In genomic region chr14:39431416-39432178, GRCh38 we compare ENCODE assay signal across 1 cellular context.
TF ChIP-seq lines count a peak whose summit lies in the region.

No MANE protein-coding gene starts in this region.

TF ChIP-seq in HepG2, 621 proteins besides CTCF, POLR2A, EP300 and RAD21 (continued from another document and continues in another):
- TF ChIP-seq, protein P1, sequence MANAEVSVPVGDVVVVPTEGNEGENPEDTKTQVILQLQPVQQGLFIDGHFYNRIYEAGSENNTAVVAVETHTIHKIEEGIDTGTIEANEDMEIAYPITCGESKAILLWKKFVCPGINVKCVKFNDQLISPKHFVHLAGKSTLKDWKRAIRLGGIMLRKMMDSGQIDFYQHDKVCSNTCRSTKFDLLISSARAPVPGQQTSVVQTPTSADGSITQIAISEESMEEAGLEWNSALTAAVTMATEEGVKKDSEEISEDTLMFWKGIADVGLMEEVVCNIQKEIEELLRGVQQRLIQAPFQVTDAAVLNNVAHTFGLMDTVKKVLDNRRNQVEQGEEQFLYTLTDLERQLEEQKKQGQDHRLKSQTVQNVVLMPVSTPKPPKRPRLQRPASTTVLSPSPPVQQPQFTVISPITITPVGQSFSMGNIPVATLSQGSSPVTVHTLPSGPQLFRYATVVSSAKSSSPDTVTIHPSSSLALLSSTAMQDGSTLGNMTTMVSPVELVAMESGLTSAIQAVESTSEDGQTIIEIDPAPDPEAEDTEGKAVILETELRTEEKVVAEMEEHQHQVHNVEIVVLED (CRISPR knock-in tag; IDR thresholded peaks at IDR 0.05; ENCODE audit: borderline replicate concordance): no peak
- TF ChIP-seq THAP7 (CRISPR knock-in tag; IDR thresholded peaks at IDR 0.05) (no peak; the same call in 1 of the 2 replicates), PTBP1 (IDR thresholded peaks at IDR 0.05; ENCODE audit: low read depth, low read length, poor library complexity, severe bottlenecking) (peak; percentile 76), MIXL1 (CRISPR knock-in tag; IDR thresholded peaks at IDR 0.05) (0 out of 2 replicates have a peak, but pooled peaks have one; percentile 15), CREM (IDR thresholded peaks at IDR 0.05) (no peak), CREM (CRISPR knock-in tag; IDR thresholded peaks at IDR 0.05) (no peak), ZNF572 (CRISPR knock-in tag; IDR thresholded peaks at IDR 0.05) (no peak; the same call in 1 of the 2 replicates), RORA (CRISPR knock-in tag; IDR thresholded peaks at IDR 0.05) (no peak), NR1H2 (CRISPR knock-in tag; IDR thresholded peaks at IDR 0.05; ENCODE audit: borderline replicate concordance, low read depth) (peak; percentile 96), ZNF768 (CRISPR knock-in tag; IDR thresholded peaks at IDR 0.05) (peak; percentile 65), ZBTB34 (CRISPR knock-in tag; IDR thresholded peaks at IDR 0.05) (0 out of 2 replicates have a peak, but pooled peaks have one; percentile 25), NFYC (CRISPR knock-in tag; IDR thresholded peaks at IDR 0.05) (no peak), ZNF446 (CRISPR knock-in tag; IDR thresholded peaks at IDR 0.05) (no peak), HNF4G (IDR thresholded peaks at IDR 0.05; ENCODE audit: borderline replicate concordance, low read depth, low read length) (no peak), HNF4G (CRISPR knock-in tag; IDR thresholded peaks at IDR 0.05; ENCODE audit: borderline replicate concordance, low read depth) (peak; percentile 37; the same call in 1 of the 2 replicates), EED (CRISPR knock-in tag; IDR thresholded peaks at IDR 0.05) (no peak), HNRNPUL1 (IDR thresholded peaks at IDR 0.05; ENCODE audit: low read depth, low read length) (no peak), CCDC6 (CRISPR knock-in tag; IDR thresholded peaks at IDR 0.05) (peak; percentile 94), ZNF343 (CRISPR knock-in tag; IDR thresholded peaks at IDR 0.05) (no peak), FOXO1 (CRISPR knock-in tag; IDR thresholded peaks at IDR 0.05) (peak; percentile 76), REXO4 (CRISPR knock-in tag; IDR thresholded peaks at IDR 0.05; ENCODE audit: borderline replicate concordance) (no peak), TBL1XR1 (IDR thresholded peaks at IDR 0.05; ENCODE audit: borderline replicate concordance, low read length, partially characterized antibody) (no peak), ZZZ3 (CRISPR knock-in tag; IDR thresholded peaks at IDR 0.05; ENCODE audit: borderline replicate concordance) (peak; percentile 23; the same call in 1 of the 2 replicates), TBP (CRISPR knock-in tag; IDR thresholded peaks at IDR 0.05) (no peak), SMC3 (IDR thresholded peaks at IDR 0.05; ENCODE audit: low read length) (no peak), STAT5B (CRISPR knock-in tag; IDR thresholded peaks at IDR 0.05) (no peak), HMG20B (CRISPR knock-in tag; conservative IDR thresholded peaks at IDR 0.05) (0 out of 2 replicates have a peak, but pooled peaks have one; percentile 19), ZMAT3 (CRISPR knock-in tag; conservative IDR thresholded peaks at IDR 0.05) (peak; percentile 2; the same call in 1 of the 2 replicates), NCOR1 (IDR thresholded peaks at IDR 0.05; ENCODE audit: borderline replicate concordance, low read length) (no peak), ZNF513 (CRISPR knock-in tag; conservative IDR thresholded peaks at IDR 0.05) (no peak), HMGA1 (CRISPR knock-in tag; conservative IDR thresholded peaks at IDR 0.05) (no peak; the same call in 1 of the 2 replicates), REPIN1 (CRISPR knock-in tag; IDR thresholded peaks at IDR 0.05; ENCODE audit: borderline replicate concordance, low read depth) (no peak), MAFG (CRISPR knock-in tag; IDR thresholded peaks at IDR 0.05) (no peak), TRIM22 (IDR thresholded peaks at IDR 0.05) (no peak), ELF4 (CRISPR knock-in tag; IDR thresholded peaks at IDR 0.05; ENCODE audit: borderline replicate concordance) (no peak), FIP1L1 (IDR thresholded peaks at IDR 0.05; ENCODE audit: borderline replicate concordance, insufficient read depth, low read depth, low read length) (peak; percentile 85), SRY (CRISPR knock-in tag; IDR thresholded peaks at IDR 0.05) (peak; percentile 78; the same call in 1 of the 2 replicates), RBM39 (IDR thresholded peaks at IDR 0.05; ENCODE audit: low read depth, low read length, poor library complexity, severe bottlenecking) (peak; percentile 0), ZSCAN30 (CRISPR knock-in tag; IDR thresholded peaks at IDR 0.05) (no peak), ZNF10 (CRISPR knock-in tag; IDR thresholded peaks at IDR 0.05; ENCODE audit: borderline replicate concordance, low read depth) (peak; percentile 80; the same call in 1 of the 2 replicates), SNRNP70 (IDR thresholded peaks at IDR 0.05; ENCODE audit: low read depth, low read length) (no peak), ZNF484 (CRISPR knock-in tag; IDR thresholded peaks at IDR 0.05; ENCODE audit: borderline replicate concordance, low read depth) (0 out of 2 replicates have a peak, but pooled peaks have one; percentile 60), ATF1 (CRISPR knock-in tag; IDR thresholded peaks at IDR 0.05) (no peak), EHMT2 (IDR thresholded peaks at IDR 0.05; ENCODE audit: borderline replicate concordance, low read depth, low read length) (no peak), ZNF30 (CRISPR knock-in tag; IDR thresholded peaks at IDR 0.05) (no peak), HDAC2 (CRISPR knock-in tag; IDR thresholded peaks at IDR 0.05) (no peak; the same call in 1 of the 2 replicates), ZNF337 (CRISPR knock-in tag; IDR thresholded peaks at IDR 0.05; ENCODE audit: borderline replicate concordance, low read depth) (no peak), ZMYM2 (CRISPR knock-in tag; IDR thresholded peaks at IDR 0.05) (no peak), CHCHD3 (CRISPR knock-in tag; IDR thresholded peaks at IDR 0.05) (no peak), DNMT1 (CRISPR knock-in tag; IDR thresholded peaks at IDR 0.05) (peak; percentile 90; the same call in 1 of the 2 replicates), SPEN (CRISPR knock-in tag; IDR thresholded peaks at IDR 0.05; ENCODE audit: low read depth) (no peak; the same call in 1 of the 2 replicates), ZNF749 (CRISPR knock-in tag; IDR thresholded peaks at IDR 0.05; ENCODE audit: borderline replicate concordance) (0 out of 2 replicates have a peak, but pooled peaks have one; percentile 12), ZNF362 (CRISPR knock-in tag; IDR thresholded peaks at IDR 0.05; ENCODE audit: borderline replicate concordance) (peak; percentile 41), NR2F6 (IDR thresholded peaks at IDR 0.05) (no peak), NR2F6 (CRISPR knock-in tag; IDR thresholded peaks at IDR 0.05) (no peak), PAX8 (CRISPR knock-in tag; IDR thresholded peaks at IDR 0.05; ENCODE audit: borderline replicate concordance) (no peak), SETDB1 (CRISPR knock-in tag; IDR thresholded peaks at IDR 0.05; ENCODE audit: borderline replicate concordance) (no peak), SMARCE1 (IDR thresholded peaks at IDR 0.05; ENCODE audit: borderline replicate concordance) (no peak; the same call in none of the 2 replicates)
- TF ChIP-seq, protein P2, sequence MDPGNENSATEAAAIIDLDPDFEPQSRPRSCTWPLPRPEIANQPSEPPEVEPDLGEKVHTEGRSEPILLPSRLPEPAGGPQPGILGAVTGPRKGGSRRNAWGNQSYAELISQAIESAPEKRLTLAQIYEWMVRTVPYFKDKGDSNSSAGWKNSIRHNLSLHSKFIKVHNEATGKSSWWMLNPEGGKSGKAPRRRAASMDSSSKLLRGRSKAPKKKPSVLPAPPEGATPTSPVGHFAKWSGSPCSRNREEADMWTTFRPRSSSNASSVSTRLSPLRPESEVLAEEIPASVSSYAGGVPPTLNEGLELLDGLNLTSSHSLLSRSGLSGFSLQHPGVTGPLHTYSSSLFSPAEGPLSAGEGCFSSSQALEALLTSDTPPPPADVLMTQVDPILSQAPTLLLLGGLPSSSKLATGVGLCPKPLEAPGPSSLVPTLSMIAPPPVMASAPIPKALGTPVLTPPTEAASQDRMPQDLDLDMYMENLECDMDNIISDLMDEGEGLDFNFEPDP (CRISPR knock-in tag; conservative IDR thresholded peaks at IDR 0.05): no peak
- TF ChIP-seq, protein P3, sequence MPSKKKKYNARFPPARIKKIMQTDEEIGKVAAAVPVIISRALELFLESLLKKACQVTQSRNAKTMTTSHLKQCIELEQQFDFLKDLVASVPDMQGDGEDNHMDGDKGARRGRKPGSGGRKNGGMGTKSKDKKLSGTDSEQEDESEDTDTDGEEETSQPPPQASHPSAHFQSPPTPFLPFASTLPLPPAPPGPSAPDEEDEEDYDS (CRISPR knock-in tag; IDR thresholded peaks at IDR 0.05): peak; percentile 18; the same call in 1 of the 2 replicates
- TF ChIP-seq, protein P4, sequence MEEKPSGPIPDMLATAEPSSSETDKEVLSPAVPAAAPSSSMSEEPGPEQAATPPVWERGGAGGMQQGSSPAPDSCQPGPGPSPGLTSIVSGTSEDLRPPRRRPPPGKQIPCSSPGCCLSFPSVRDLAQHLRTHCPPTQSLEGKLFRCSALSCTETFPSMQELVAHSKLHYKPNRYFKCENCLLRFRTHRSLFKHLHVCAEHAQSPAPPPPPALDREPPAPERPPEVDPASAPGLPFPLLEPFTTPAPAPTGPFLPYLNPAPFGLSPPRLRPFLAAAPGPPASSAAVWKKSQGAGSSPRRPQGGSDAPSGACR (CRISPR knock-in tag; IDR thresholded peaks at IDR 0.05): no peak; the same call in 1 of the 2 replicates
- TF ChIP-seq, protein P5, sequence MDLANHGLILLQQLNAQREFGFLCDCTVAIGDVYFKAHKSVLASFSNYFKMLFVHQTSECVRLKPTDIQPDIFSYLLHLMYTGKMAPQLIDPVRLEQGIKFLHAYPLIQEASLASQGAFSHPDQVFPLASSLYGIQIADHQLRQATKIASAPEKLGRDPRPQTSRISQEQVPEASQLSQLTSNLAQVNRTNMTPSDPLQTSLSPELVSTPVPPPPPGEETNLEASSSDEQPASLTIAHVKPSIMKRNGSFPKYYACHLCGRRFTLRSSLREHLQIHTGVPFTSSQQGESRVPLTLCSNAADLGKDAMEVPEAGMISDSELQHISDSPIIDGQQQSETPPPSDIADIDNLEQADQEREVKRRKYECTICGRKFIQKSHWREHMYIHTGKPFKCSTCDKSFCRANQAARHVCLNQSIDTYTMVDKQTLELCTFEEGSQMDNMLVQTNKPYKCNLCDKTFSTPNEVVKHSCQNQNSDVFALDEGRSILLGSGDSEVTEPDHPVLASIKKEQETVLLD (CRISPR knock-in tag; IDR thresholded peaks at IDR 0.05; ENCODE audit: low read depth): peak; percentile 40
- TF ChIP-seq, protein P6, sequence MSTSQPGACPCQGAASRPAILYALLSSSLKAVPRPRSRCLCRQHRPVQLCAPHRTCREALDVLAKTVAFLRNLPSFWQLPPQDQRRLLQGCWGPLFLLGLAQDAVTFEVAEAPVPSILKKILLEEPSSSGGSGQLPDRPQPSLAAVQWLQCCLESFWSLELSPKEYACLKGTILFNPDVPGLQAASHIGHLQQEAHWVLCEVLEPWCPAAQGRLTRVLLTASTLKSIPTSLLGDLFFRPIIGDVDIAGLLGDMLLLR (CRISPR knock-in tag; IDR thresholded peaks at IDR 0.05): no peak
